8 cellular contexts compared by ENCODE assay signal in the genomic region with DNA sequence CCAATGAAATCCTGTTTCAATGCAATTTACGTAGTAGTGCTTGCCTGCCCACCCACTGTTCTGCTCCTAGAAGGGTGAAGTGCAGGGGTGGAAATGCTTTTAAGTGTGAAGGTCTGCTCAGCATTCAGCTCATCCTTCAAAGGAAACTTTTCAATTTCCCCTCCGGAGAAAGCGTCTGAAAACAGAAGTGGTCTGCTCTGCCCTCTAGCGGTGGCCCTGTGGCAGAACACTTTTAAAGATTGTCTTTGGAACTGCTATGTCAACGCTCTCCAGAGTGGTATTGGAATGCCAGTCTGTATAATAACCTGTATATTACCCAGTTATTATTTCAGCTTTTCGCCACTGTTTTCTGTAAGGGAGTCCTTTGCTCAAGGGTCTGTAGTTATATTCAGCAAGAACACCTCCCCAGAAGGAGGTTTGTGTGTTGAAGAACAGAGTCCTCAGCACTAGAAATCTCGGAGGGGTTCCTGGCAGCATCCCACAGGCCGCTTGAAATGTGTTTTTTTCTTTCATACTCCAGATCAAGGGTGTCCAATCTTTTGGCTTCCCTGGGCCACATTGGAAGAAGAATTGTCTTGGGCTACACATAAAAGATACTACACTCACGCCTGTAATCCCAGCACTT.
DNase-seq lines count a peak whose midpoint lies in the region; ATAC-seq and TF ChIP-seq lines count a peak whose summit lies in the region.

No MANE protein-coding gene starts in this region.

- no peak overlapping the region for H3K27ac ChIP-seq in coronary artery

- ATAC-seq in GM21825 (IDR thresholded peaks at IDR 0.05; ENCODE audit: unreplicated experiment) = peak; percentile 68
- ATAC-seq in HG03439 (IDR thresholded peaks at IDR 0.05; ENCODE audit: unreplicated experiment) = no peak

- peak; percentile 61 for DNase-seq in DMS53 treated with DMSO at 0.1 percent for 48 hours (lab: John Stamatoyannopoulos, UW; ENCODE audit: unreplicated experiment)
- peak; percentile 35 for DNase-seq in NCI-H1694 treated with DMSO at 0.1 percent for 48 hours (lab: John Stamatoyannopoulos, UW)
- DNase-seq in activated CD4-positive, alpha-beta T cell treated with anti-CD3 and anti-CD28 coated beads for 1 hour = peak; percentile 20
- DNase-seq in coronary artery (ENCODE audit: low spot score) = no peak
- DNase-seq in medulla oblongata (ENCODE audit: extremely low spot score) = peak; percentile 70
- peak; percentile 21 to 26 for DNase-seq in stimulated activated CD8-positive, alpha-beta memory T cell treated with anti-CD3 and anti-CD28 coated beads, Interleukin-2, amount 100 ng/mL, for 48 hours (ENCODE audit: low read depth in 2 of 2)

- peak; percentile 86 for TF ChIP-seq CTCF in coronary artery (IDR thresholded peaks at IDR 0.05)

- H3K4me3 ChIP-seq in coronary artery = peak overlapping the region; percentile 57
